In genomic region chr2:196743165-196743564, GRCh38 we compare ENCODE assay signal across 15 cellular contexts. TPM values are rescaled to one million over a fixed set of nuclear protein-coding genes. Genes with fewer than 3 reads are reported as not detected.
A peak's percentile ranks its signal among the peaks of the same experiment; 100 is the strongest.
DNase-seq lines count a peak whose midpoint lies in the region; TF ChIP-seq lines count a peak whose summit lies in the region.
"Had no signal": no experiment of that assay in that cellular context is flagged by ENCODE, and none has a peak within 500 bp of the region (broad histone marks: within the 10 kb centered on the region; RNA-seq: fewer than 3 reads in every experiment).

No MANE protein-coding gene starts in this region.

- POLR2A ChIA-PET in activated CD4-positive, alpha-beta T cell treated with anti-CD3 and anti-CD28 coated beads, Interleukin-2, amount 10 ng/mL, durations not matched to agents 7 days and 5 days (lab: Charles Lee) = no interaction called here

- H2BK5ac ChIP-seq in H9 (ENCODE audit: insufficient read length, low read length) = no peak overlapping the region

- H3K36me3 Mint-ChIP-seq in H9 (ENCODE audit: insufficient read depth in 1 of 3, low read depth in 3 of 3) = peaks cover 19 to 24% (median 22%) of the 10 kb centered on the region in 3 experiments
- H3K36me3 Mint-ChIP-seq in endodermal cell (ENCODE audit: low read depth) = peaks cover 24% of the 10 kb centered on the region
- H3K36me3 Mint-ChIP-seq in mesothelial cell of epicardium = peaks cover 39% of the 10 kb centered on the region
- H3K36me3 Mint-ChIP-seq in activated CD4-positive, alpha-beta T cell treated with anti-CD3 and anti-CD28 coated beads, Interleukin-2, amount 10 ng/mL, durations not matched to agents 7 days and 5 days (ENCODE audit: low read depth) = peaks cover 18% of the 10 kb centered on the region
- H3K36me3 Mint-ChIP-seq: CD8-positive, alpha-beta T cell had no signal

- no peaks in the 10 kb centered on the region for H3K79me2 ChIP-seq in H9 (ENCODE audit: insufficient read depth, low read length)

- no peak overlapping the region for H3K56ac ChIP-seq in H9 (ENCODE audit: insufficient read length, low read depth, low read length)

- no peak overlapping the region for H3K4ac ChIP-seq in H9 (ENCODE audit: low read depth, low read length)

- H3K4me3 ChIP-seq in endodermal cell (ENCODE audit: low read length) = peak overlapping the region; percentile 51
- H3K4me3 ChIP-seq: BLaER1 treated with 17β-estradiol and CSF1 and Interleukin-3, amounts not matched to agents 10 nM and 100 nM; GM23248 had no signal

- no peak overlapping the region for H3K4me2 ChIP-seq in H9 (ENCODE audit: insufficient read depth, insufficient read length, low read length)

- H4K91ac ChIP-seq in H9 (ENCODE audit: insufficient read length, low read depth, low read length) = no peak overlapping the region

- H3K9me3 ChIP-seq in H9 (ENCODE audit: control insufficient read depth, low read depth, low read length) = no peaks in the 10 kb centered on the region
- H3K9me3 ChIP-seq in endodermal cell (ENCODE audit: control insufficient read depth, low read length) = peaks cover 33% of the 10 kb centered on the region

- WGBS in H9 (ENCODE audit: extremely low coverage, insufficient read length, low lambda C conversion rate) = no CpG with 5 or more reads among the region's 7 CpGs
- 86 to 94% methylated on average over 3 to 4 of the region's 7 CpGs for WGBS in endodermal cell (ENCODE audit: insufficient coverage in 1 of 2, insufficient read length in 1 of 2), 2 experiments

- H4K20me1 ChIP-seq in H9 (ENCODE audit: control insufficient read depth, insufficient read depth, insufficient read length) = no peaks in the 10 kb centered on the region
- H4K20me1 ChIP-seq: BLaER1 treated with 17β-estradiol and CSF1 and Interleukin-3, amounts not matched to agents 10 nM and 100 nM had no signal

- no peak overlapping the region for H3K18ac ChIP-seq in H9 (ENCODE audit: insufficient read length, low read depth, low read length)

- no peak overlapping the region for H2BK15ac ChIP-seq in H9 (ENCODE audit: low read depth, low read length)

- no peak overlapping the region for H3K23ac ChIP-seq in H9 (ENCODE audit: insufficient read length, low read depth, low read length)

- H3K27me3 Mint-ChIP-seq in H9 (ENCODE audit: low read depth) (no peaks in the 10 kb centered on the region), endodermal cell (ENCODE audit: insufficient read depth) (no peaks in the 10 kb centered on the region), mesothelial cell of epicardium (ENCODE audit: low read depth) (no peaks in the 10 kb centered on the region)
- no peaks in the 10 kb centered on the region for H3K27me3 Mint-ChIP-seq in activated CD4-positive, alpha-beta T cell treated with anti-CD3 and anti-CD28 coated beads, Interleukin-2, amount 10 ng/mL, durations not matched to agents 7 days and 5 days
- H3K27me3 Mint-ChIP-seq: B cell had no signal

- H3K9me3 Mint-ChIP-seq in H9 (peaks cover 0 to 4% of the 10 kb centered on the region in 2 experiments; a peak in 1 of 5 replicates), endodermal cell (peaks cover 23% of the 10 kb centered on the region), mesothelial cell of epicardium (peaks cover 35% of the 10 kb centered on the region)
- H3K9me3 Mint-ChIP-seq in activated CD4-positive, alpha-beta T cell treated with anti-CD3 and anti-CD28 coated beads, Interleukin-2, amount 10 ng/mL, durations not matched to agents 7 days and 5 days = peaks cover 23% of the 10 kb centered on the region

- peak; percentile 24 for DNase-seq in H9
- DNase-seq in endodermal cell = peak; percentile 50
- no peak for DNase-seq in mesothelial cell of epicardium (ENCODE audit: low spot score in 2 of 2, unreplicated experiment in 2 of 2)
- DNase-seq in activated CD4-positive, alpha-beta T cell treated with anti-CD3 and anti-CD28 coated beads, Interleukin-2, amount 10 ng/mL, durations not matched to agents 7 days and 5 days = no peak
- DNase-seq in stimulated activated CD8-positive, alpha-beta memory T cell treated with anti-CD3 and anti-CD28 coated beads, Interleukin-4, amount 100 ng/mL, for 48 hours = no peak
- DNase-seq in activated naive CD4-positive, alpha-beta T cell (lab: John Stamatoyannopoulos, UW) = no peak
- no peak for DNase-seq in GM19240 (ENCODE audit: insufficient read length, low spot score)
- DNase-seq: Calu3; CD8-positive, alpha-beta T cell; DND-41; EL; GM23248; HFFc6 had no signal

- no peaks in the 10 kb centered on the region for H3K23me2 ChIP-seq in H9 (ENCODE audit: insufficient read length, low read depth, low read length, poor library complexity, severe bottlenecking)

- H3K27ac Mint-ChIP-seq in H9 = peak overlapping the region in 2 of 3 experiments; percentile 44 to 56; a peak in 1 of 7 replicates
- H3K27ac Mint-ChIP-seq in endodermal cell = peak overlapping the region; percentile 71
- peak overlapping the region; percentile 74 for H3K27ac Mint-ChIP-seq in mesothelial cell of epicardium
- H3K27ac Mint-ChIP-seq in activated CD4-positive, alpha-beta T cell treated with anti-CD3 and anti-CD28 coated beads, Interleukin-2, amount 10 ng/mL, durations not matched to agents 7 days and 5 days = no peak overlapping the region
- H3K27ac Mint-ChIP-seq: B cell; CD8-positive, alpha-beta T cell; HFFc6 had no signal

- no peak overlapping the region for H2BK20ac ChIP-seq in H9 (ENCODE audit: low read depth, low read length, poor library complexity, severe bottlenecking)

- H3K79me1 ChIP-seq in H9 (ENCODE audit: insufficient read depth, low read depth, low read length, poor library complexity, severe bottlenecking) = no peaks in the 10 kb centered on the region

- no peak overlapping the region for H3T11ph ChIP-seq in H9 (ENCODE audit: low read length)

- CTCF ChIA-PET in activated CD4-positive, alpha-beta T cell treated with anti-CD3 and anti-CD28 coated beads, Interleukin-2, amount 10 ng/mL, durations not matched to agents 7 days and 5 days (lab: Charles Lee) = interaction anchor here (2.0 kb wide), 1 partner anchor 8 kb away, joined by 6 read pairs; no protein-coding TSS in a partner anchor

- no peak for TF ChIP-seq CTCF in H9 (conservative IDR thresholded peaks at IDR 0.05)
- TF ChIP-seq CTCF in endodermal cell (conservative IDR thresholded peaks at IDR 0.05) = no peak
- TF ChIP-seq CTCF in mesothelial cell of epicardium (IDR thresholded peaks at IDR 0.05; ENCODE audit: unreplicated experiment) = no peak

- peaks cover 3% of the 10 kb centered on the region for H3K36me3 ChIP-seq in endodermal cell (ENCODE audit: control insufficient read depth, insufficient read depth, low read length)

- H3K4me1 ChIP-seq in H9 (ENCODE audit: insufficient read depth, low read length) = no peaks in the 10 kb centered on the region
- H3K4me1 ChIP-seq in endodermal cell (ENCODE audit: control insufficient read depth, insufficient read depth, low read length) = peaks cover 10% of the 10 kb centered on the region

- H3K27me3 ChIP-seq in H9 (ENCODE audit: insufficient read depth, low read length) (no peaks in the 10 kb centered on the region), endodermal cell (ENCODE audit: control insufficient read depth, insufficient read depth, low read length, poor library complexity, severe bottlenecking) (no peaks in the 10 kb centered on the region)
- H3K27me3 ChIP-seq: BLaER1 treated with 17β-estradiol and CSF1 and Interleukin-3, amounts not matched to agents 10 nM and 100 nM had no signal

- no peak overlapping the region for H4K5ac ChIP-seq in H9 (ENCODE audit: insufficient read length, low read depth, low read length)

- H2AFZ ChIP-seq in H9 (ENCODE audit: low read length) = no peak overlapping the region
- H2AFZ ChIP-seq: GM23248 had no signal

- no peak overlapping the region for H4K8ac ChIP-seq in H9 (replicated peaks; ENCODE audit: insufficient read length, low read depth, low read length)

- peaks cover 0 to 6% of the 10 kb centered on the region in 2 experiments; a peak in 1 of 4 replicates for H3K4me1 Mint-ChIP-seq in H9
- peaks cover 18% of the 10 kb centered on the region for H3K4me1 Mint-ChIP-seq in endodermal cell
- H3K4me1 Mint-ChIP-seq in mesothelial cell of epicardium = peaks cover 20% of the 10 kb centered on the region
- peaks cover 5% of the 10 kb centered on the region for H3K4me1 Mint-ChIP-seq in activated CD4-positive, alpha-beta T cell treated with anti-CD3 and anti-CD28 coated beads, Interleukin-2, amount 10 ng/mL, durations not matched to agents 7 days and 5 days
- H3K4me1 Mint-ChIP-seq: B cell had no signal

- H3K9ac ChIP-seq in H9 (ENCODE audit: extremely low read depth, insufficient read length, low read length) (no peak overlapping the region), endodermal cell (ENCODE audit: extremely low read depth, low read length, poor library complexity, severe bottlenecking) (no peak overlapping the region)
- H3K9ac ChIP-seq: BLaER1 treated with 17β-estradiol and CSF1 and Interleukin-3, amounts not matched to agents 10 nM and 100 nM; GM23248 had no signal

- no peak overlapping the region for H3K14ac ChIP-seq in H9 (ENCODE audit: insufficient read depth, low read length)

- H3K4me3 Mint-ChIP-seq in H9 (no peak overlapping the region), endodermal cell (no peak overlapping the region), mesothelial cell of epicardium (no peak overlapping the region)
- H3K4me3 Mint-ChIP-seq in activated CD4-positive, alpha-beta T cell treated with anti-CD3 and anti-CD28 coated beads, Interleukin-2, amount 10 ng/mL, durations not matched to agents 7 days and 5 days = no peak overlapping the region
- H3K4me3 Mint-ChIP-seq: B cell; CD8-positive, alpha-beta T cell; HFFc6 had no signal

- H2BK12ac ChIP-seq in H9 (ENCODE audit: insufficient read length, low read depth, low read length) = no peak overlapping the region

- H3K27ac ChIP-seq in H9 (ENCODE audit: insufficient read length, low read depth, low read length) (no peak overlapping the region), endodermal cell (ENCODE audit: low read depth, low read length) (no peak overlapping the region)
- H3K27ac ChIP-seq: GM23248 had no signal

- H2BK120ac ChIP-seq in H9 (ENCODE audit: low read depth, low read length, poor library complexity, severe bottlenecking) = no peak overlapping the region

- H2AK5ac ChIP-seq in H9 (ENCODE audit: insufficient read length, low read length) = no peak overlapping the region

RNA-seq across cellular contexts. Expression of gene GTF3C3, which starts 56.3 kb away (rescaled TPM):
- total RNA-seq in H9 (2021) (59.6 and 64.6 TPM in 2 replicates), endodermal cell (10 to 100 TPM; 55.1 to 75.2 TPM), mesothelial cell of epicardium (52.6 to 56.7 TPM (median 54.4 TPM) in 3 replicates)
- polyA plus RNA-seq in endodermal cell (2013, experiment 1 of 2) = 44.6 TPM
- 39.5 TPM for polyA plus RNA-seq in endodermal cell (2013, experiment 2 of 2)
- total RNA-seq in activated CD4-positive, alpha-beta T cell treated with anti-CD3 and anti-CD28 coated beads, Interleukin-2, amount 10 ng/mL, durations not matched to agents 7 days and 5 days = 10 to 100 TPM; 39.6 to 44.9 TPM

Comparison
In these comparisons a context has a peak if more than half of its experiments do, and no peak if none do; other contexts are left out.
1. DNase-seq: peak in H9 (single experiment) and endodermal cell (single experiment); none in mesothelial cell of epicardium (0 of 2), activated CD4-positive, alpha-beta T cell treated with anti-CD3 and anti-CD28 coated beads, Interleukin-2, amount 10 ng/mL, durations not matched to agents 7 days and 5 days (single experiment), stimulated activated CD8-positive, alpha-beta memory T cell treated with anti-CD3 and anti-CD28 coated beads, Interleukin-4, amount 100 ng/mL, for 48 hours (single experiment), activated naive CD4-positive, alpha-beta T cell (0 of 4) and GM19240 (single experiment).